1 cellular context compared by ENCODE assay signal in the genomic region with DNA sequence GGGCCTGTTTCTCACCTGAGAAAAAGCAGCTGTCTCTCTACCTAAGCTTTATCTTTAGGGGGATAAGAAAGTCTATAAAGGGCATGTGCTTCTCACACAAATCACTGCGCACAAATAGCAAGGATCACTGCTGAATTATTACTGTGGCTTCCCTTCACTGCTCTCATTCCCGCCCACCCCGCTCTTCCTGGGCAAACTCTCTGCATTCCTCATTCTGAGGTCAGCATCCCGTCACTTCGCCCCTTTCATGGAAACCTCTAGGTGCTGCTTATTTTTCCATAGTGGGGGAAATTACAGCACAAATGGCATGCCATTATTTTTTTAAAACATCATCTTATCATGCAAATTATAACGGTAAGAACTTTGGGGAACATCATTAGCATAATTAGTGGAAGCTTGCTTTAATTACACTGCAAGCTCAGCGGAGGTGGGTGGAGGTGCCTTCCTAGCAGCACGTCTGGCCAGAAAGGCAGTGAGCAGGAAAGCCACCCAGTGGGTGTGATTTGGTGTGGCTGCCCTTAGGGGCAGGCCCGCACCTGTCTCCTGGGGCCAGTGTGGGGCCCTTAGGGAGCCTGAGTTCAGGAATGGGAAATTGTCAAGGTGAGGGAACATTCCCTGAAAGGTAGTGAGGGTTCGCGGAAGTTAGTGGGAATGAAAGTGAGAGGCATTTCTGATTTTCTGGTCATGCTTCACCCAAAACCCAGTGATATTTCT.
TF ChIP-seq lines count a peak whose summit lies in the region.

No MANE protein-coding gene starts in this region.

TF ChIP-seq in GM23338, 12 proteins besides CTCF, POLR2A, EP300 and RAD21 (continued from another document):
- TF ChIP-seq, protein P1, sequence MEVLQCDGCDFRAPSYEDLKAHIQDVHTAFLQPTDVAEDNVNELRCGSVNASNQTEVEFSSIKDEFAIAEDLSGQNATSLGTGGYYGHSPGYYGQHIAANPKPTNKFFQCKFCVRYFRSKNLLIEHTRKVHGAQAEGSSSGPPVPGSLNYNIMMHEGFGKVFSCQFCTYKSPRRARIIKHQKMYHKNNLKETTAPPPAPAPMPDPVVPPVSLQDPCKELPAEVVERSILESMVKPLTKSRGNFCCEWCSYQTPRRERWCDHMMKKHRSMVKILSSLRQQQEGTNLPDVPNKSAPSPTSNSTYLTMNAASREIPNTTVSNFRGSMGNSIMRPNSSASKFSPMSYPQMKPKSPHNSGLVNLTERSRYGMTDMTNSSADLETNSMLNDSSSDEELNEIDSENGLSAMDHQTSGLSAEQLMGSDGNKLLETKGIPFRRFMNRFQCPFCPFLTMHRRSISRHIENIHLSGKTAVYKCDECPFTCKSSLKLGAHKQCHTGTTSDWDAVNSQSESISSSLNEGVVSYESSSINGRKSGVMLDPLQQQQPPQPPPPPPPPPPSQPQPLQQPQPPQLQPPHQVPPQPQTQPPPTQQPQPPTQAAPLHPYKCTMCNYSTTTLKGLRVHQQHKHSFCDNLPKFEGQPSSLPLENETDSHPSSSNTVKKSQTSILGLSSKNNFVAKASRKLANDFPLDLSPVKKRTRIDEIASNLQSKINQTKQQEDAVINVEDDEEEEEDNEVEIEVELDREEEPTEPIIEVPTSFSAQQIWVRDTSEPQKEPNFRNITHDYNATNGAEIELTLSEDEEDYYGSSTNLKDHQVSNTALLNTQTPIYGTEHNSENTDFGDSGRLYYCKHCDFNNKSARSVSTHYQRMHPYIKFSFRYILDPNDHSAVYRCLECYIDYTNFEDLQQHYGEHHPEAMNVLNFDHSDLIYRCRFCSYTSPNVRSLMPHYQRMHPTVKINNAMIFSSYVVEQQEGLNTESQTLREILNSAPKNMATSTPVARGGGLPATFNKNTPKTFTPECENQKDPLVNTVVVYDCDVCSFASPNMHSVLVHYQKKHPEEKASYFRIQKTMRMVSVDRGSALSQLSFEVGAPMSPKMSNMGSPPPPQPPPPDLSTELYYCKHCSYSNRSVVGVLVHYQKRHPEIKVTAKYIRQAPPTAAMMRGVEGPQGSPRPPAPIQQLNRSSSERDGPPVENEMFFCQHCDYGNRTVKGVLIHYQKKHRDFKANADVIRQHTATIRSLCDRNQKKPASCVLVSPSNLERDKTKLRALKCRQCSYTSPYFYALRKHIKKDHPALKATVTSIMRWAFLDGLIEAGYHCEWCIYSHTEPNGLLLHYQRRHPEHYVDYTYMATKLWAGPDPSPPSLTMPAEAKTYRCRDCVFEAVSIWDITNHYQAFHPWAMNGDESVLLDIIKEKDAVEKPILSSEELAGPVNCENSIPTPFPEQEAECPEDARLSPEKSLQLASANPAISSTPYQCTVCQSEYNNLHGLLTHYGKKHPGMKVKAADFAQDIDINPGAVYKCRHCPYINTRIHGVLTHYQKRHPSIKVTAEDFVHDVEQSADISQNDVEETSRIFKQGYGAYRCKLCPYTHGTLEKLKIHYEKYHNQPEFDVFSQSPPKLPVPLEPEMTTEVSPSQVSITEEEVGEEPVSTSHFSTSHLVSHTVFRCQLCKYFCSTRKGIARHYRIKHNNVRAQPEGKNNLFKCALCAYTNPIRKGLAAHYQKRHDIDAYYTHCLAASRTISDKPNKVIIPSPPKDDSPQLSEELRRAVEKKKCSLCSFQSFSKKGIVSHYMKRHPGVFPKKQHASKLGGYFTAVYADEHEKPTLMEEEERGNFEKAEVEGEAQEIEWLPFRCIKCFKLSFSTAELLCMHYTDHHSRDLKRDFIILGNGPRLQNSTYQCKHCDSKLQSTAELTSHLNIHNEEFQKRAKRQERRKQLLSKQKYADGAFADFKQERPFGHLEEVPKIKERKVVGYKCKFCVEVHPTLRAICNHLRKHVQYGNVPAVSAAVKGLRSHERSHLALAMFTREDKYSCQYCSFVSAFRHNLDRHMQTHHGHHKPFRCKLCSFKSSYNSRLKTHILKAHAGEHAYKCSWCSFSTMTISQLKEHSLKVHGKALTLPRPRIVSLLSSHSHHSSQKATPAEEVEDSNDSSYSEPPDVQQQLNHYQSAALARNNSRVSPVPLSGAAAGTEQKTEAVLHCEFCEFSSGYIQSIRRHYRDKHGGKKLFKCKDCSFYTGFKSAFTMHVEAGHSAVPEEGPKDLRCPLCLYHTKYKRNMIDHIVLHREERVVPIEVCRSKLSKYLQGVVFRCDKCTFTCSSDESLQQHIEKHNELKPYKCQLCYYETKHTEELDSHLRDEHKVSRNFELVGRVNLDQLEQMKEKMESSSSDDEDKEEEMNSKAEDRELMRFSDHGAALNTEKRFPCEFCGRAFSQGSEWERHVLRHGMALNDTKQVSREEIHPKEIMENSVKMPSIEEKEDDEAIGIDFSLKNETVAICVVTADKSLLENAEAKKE (CRISPR knock-in tag; IDR thresholded peaks at IDR 0.05), result no peak
- TF ChIP-seq, protein P2, sequence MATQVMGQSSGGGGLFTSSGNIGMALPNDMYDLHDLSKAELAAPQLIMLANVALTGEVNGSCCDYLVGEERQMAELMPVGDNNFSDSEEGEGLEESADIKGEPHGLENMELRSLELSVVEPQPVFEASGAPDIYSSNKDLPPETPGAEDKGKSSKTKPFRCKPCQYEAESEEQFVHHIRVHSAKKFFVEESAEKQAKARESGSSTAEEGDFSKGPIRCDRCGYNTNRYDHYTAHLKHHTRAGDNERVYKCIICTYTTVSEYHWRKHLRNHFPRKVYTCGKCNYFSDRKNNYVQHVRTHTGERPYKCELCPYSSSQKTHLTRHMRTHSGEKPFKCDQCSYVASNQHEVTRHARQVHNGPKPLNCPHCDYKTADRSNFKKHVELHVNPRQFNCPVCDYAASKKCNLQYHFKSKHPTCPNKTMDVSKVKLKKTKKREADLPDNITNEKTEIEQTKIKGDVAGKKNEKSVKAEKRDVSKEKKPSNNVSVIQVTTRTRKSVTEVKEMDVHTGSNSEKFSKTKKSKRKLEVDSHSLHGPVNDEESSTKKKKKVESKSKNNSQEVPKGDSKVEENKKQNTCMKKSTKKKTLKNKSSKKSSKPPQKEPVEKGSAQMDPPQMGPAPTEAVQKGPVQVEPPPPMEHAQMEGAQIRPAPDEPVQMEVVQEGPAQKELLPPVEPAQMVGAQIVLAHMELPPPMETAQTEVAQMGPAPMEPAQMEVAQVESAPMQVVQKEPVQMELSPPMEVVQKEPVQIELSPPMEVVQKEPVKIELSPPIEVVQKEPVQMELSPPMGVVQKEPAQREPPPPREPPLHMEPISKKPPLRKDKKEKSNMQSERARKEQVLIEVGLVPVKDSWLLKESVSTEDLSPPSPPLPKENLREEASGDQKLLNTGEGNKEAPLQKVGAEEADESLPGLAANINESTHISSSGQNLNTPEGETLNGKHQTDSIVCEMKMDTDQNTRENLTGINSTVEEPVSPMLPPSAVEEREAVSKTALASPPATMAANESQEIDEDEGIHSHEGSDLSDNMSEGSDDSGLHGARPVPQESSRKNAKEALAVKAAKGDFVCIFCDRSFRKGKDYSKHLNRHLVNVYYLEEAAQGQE (IDR thresholded peaks at IDR 0.05; ENCODE audit: unreplicated experiment), result no peak
